Comparison of ENCODE assay signal across 1 cellular context in genomic region chr2:127700527-127701192, GRCh38.
TF ChIP-seq lines count a peak whose summit lies in the region.

No MANE protein-coding gene starts in this region.

TF ChIP-seq in H1, 55 proteins besides CTCF, POLR2A, EP300 and RAD21:
- TF ChIP-seq ATF2 (IDR thresholded peaks at IDR 0.05; ENCODE audit: low read length) (no peak), RXRA (IDR thresholded peaks at IDR 0.05; ENCODE audit: insufficient read depth, low read depth, low read length) (no peak), HDAC2 (IDR thresholded peaks at IDR 0.05; ENCODE audit: borderline replicate concordance in 1 of 2, low read depth in 2 of 2, low read length in 2 of 2) (peak in 1 of 2 experiments; percentile 62; a peak in 1 of 4 replicates), TAF1 (IDR thresholded peaks at IDR 0.05; ENCODE audit: low read depth, low read length) (peak; percentile 26; the same call in 1 of the 2 replicates), E2F6 (IDR thresholded peaks at IDR 0.05) (0 out of 2 replicates have a peak, but pooled peaks have one; percentile 44), SIRT6 (IDR thresholded peaks at IDR 0.05; ENCODE audit: low read length) (no peak), SAP30 (IDR thresholded peaks at IDR 0.05; ENCODE audit: insufficient read depth, insufficient replicate concordance, low read length) (no peak), SP2 (IDR thresholded peaks at IDR 0.05; ENCODE audit: low read length) (no peak), POLR2AphosphoS5 (IDR thresholded peaks at IDR 0.05; ENCODE audit: low read depth, low read length) (peak; percentile 37; the same call in 1 of the 2 replicates), CHD7 (IDR thresholded peaks at IDR 0.05; ENCODE audit: insufficient replicate concordance, low read length) (no peak), SIX5 (IDR thresholded peaks at IDR 0.05; ENCODE audit: low read depth, low read length) (no peak), MAX (IDR thresholded peaks at IDR 0.05) (peak; percentile 90), MAFK (IDR thresholded peaks at IDR 0.05; ENCODE audit: low read depth, low read length) (no peak), FOSL1 (IDR thresholded peaks at IDR 0.05; ENCODE audit: insufficient read depth, low read depth, low read length) (no peak), TAF7 (optimal IDR thresholded peaks at IDR 0.05; ENCODE audit: borderline replicate concordance, low read depth, low read length) (no peak), CREB1 (IDR thresholded peaks at IDR 0.05) (peak; percentile 68; the same call in 1 of the 2 replicates), YY1 (IDR thresholded peaks at IDR 0.05; ENCODE audit: low read depth, low read length) (no peak), SIN3A (conservative IDR thresholded peaks at IDR 0.05 in 1 of 2, IDR thresholded peaks at IDR 0.05 in 1 of 2; ENCODE audit: low read depth in 1 of 2, low read length in 2 of 2) (no peak; a peak in 1 of 4 replicates), SP1 (IDR thresholded peaks at IDR 0.05; ENCODE audit: low read depth, low read length) (no peak)
